15 cellular contexts compared by ENCODE assay signal in genomic region chr4:85774489-85774888, GRCh38.
DNase-seq lines count a peak whose midpoint lies in the region; ATAC-seq, FAIRE-seq and TF ChIP-seq lines count a peak whose summit lies in the region.
"Had no signal": no experiment of that assay in that cellular context is flagged by ENCODE, and none has a peak within 500 bp of the region (broad histone marks: within the 10 kb centered on the region; RNA-seq: fewer than 3 reads in every experiment).

No MANE protein-coding gene starts in this region.

- TF ChIP-seq POLR2A in endothelial cell of umbilical vein (IDR thresholded peaks at IDR 0.05; ENCODE audit: low read depth, low read length): no peak

- H3K27ac ChIP-seq in HUES6 (ENCODE audit: low read depth, low read length) (peak overlapping the region; percentile 63; the same call in 1 of the 2 replicates), endothelial cell of umbilical vein (ENCODE audit: insufficient read depth, low read depth, low read length) (peak overlapping the region; percentile 25)

- no peaks in the 10 kb centered on the region for H3K9me1 ChIP-seq in endothelial cell of umbilical vein (replicated peaks; ENCODE audit: control insufficient read depth, extremely low read depth, insufficient read depth, low read length)

- H3K4me3 Mint-ChIP-seq in mesothelial cell of epicardium: no peak overlapping the region

- POLR2A ChIA-PET in endothelial cell of umbilical vein (lab: Charles Lee): interaction anchor here (1.0 kb wide), 1 partner anchor 12 kb away, joined by 6 read pairs; no protein-coding TSS in a partner anchor

- H3K4me1 Mint-ChIP-seq in mesothelial cell of epicardium: peaks cover 56% of the 10 kb centered on the region

- BruUV-seq in endothelial cell of umbilical vein (replicated peaks; lab: Mats Ljungman, UMichigan): no TSS peak

- dilution Hi-C loops in endothelial cell of umbilical vein (cut with MboI; ENCODE audit: extremely low pct_ligation_motif_present, low sequenced_read_pairs): no loop called here

- H3K27me3 ChIP-seq in HUES6 (ENCODE audit: control insufficient read depth, insufficient read depth, low read length): no peaks in the 10 kb centered on the region
- no peaks in the 10 kb centered on the region for H3K27me3 ChIP-seq in endothelial cell of umbilical vein (ENCODE audit: control insufficient read depth in 2 of 2, insufficient read depth in 2 of 2, low read length in 2 of 2)

- peaks cover 7% of the 10 kb centered on the region for H3K9me3 Mint-ChIP-seq in mesothelial cell of epicardium

- H2AFZ ChIP-seq in endothelial cell of umbilical vein (ENCODE audit: low read depth, low read length): no peak overlapping the region

- H3K36me3 Mint-ChIP-seq in mesothelial cell of epicardium: no peaks in the 10 kb centered on the region

- no peaks in the 10 kb centered on the region for H3K27me3 Mint-ChIP-seq in mesothelial cell of epicardium (ENCODE audit: low read depth)

- no peak for ATAC-seq in Right ventricle myocardium superior (ENCODE audit: poor library complexity)
- ATAC-seq: HCT116, PC-3 had no signal

- H3K4me3 ChIP-seq in HUES6 (ENCODE audit: low read depth, low read length) (no peak overlapping the region), endothelial cell of umbilical vein (replicated peaks in 1 of 3; ENCODE audit: insufficient read depth in 1 of 3, low read depth in 1 of 3, low read length in 3 of 3) (no peak overlapping the region)

- peaks cover 28% of the 10 kb centered on the region for H3K79me2 ChIP-seq in endothelial cell of umbilical vein (ENCODE audit: control insufficient read depth, insufficient read depth, low read length)

- intact Hi-C loops in endothelial cell of umbilical vein (cut with micrococcal nuclease) (no loop called here), Right ventricle myocardium superior (cut with DNase I) (no loop called here)

- no peak for FAIRE-seq in endothelial cell of umbilical vein (lab: Jason Lieb, UNC)

- peak overlapping the region; percentile 16 for H3K4me2 ChIP-seq in endothelial cell of umbilical vein (ENCODE audit: insufficient read depth, low read length)

- H3K36me3 ChIP-seq in HUES6 (ENCODE audit: control insufficient read depth, insufficient read depth, low read length): no peaks in the 10 kb centered on the region
- H3K36me3 ChIP-seq in endothelial cell of umbilical vein (ENCODE audit: control insufficient read depth in 2 of 2, extremely low read depth in 1 of 2, insufficient read depth in 2 of 2, low read length in 2 of 2): no peaks in the 10 kb centered on the region

- no peaks in the 10 kb centered on the region for H4K20me1 ChIP-seq in endothelial cell of umbilical vein (replicated peaks; ENCODE audit: control insufficient read depth, extremely low read depth, insufficient read depth, low read length)

- peak overlapping the region; percentile 54 for H3K27ac Mint-ChIP-seq in mesothelial cell of epicardium

- DNase-seq in DMS153 treated with DMSO at 0.1 percent for 48 hours (lab: John Stamatoyannopoulos, UW; ENCODE audit: unreplicated experiment) (peak; percentile 30), endothelial cell of umbilical vein (ENCODE audit: low read depth, low spot score) (no peak), mesothelial cell of epicardium (ENCODE audit: low spot score in 2 of 2, unreplicated experiment in 2 of 2) (no peak), NOMO-1 (lab: John Stamatoyannopoulos, UW; ENCODE audit: unreplicated experiment in 2 of 2) (no peak), COLO829 (ENCODE audit: low spot score) (no peak), NCI-H774 (lab: John Stamatoyannopoulos, UW) (no peak), Right ventricle myocardium superior (no peak)
- DNase-seq: Caco-2, KBM-7, NCI-H2081 treated with DMSO at 0.1 percent for 48 hours, NCI-H2227 treated with DMSO at 0.1 percent for 48 hours, NCI-H526 treated with DMSO at 0.1 percent for 48 hours, PC-3 had no signal

- H3K4me1 ChIP-seq in HUES6 (ENCODE audit: control insufficient read depth, insufficient read depth, low read length) (peaks cover 42% of the 10 kb centered on the region), endothelial cell of umbilical vein (ENCODE audit: control insufficient read depth, extremely low read depth, insufficient read depth, low read length) (peaks cover 52% of the 10 kb centered on the region)
- H3K4me1 ChIP-seq: Caco-2 had no signal

- no peak overlapping the region for H3K9ac ChIP-seq in HUES6 (ENCODE audit: low read length)
- no peak overlapping the region for H3K9ac ChIP-seq in endothelial cell of umbilical vein (replicated peaks; ENCODE audit: extremely low read depth, insufficient read depth, low read length)

- CTCF ChIA-PET in endothelial cell of umbilical vein (lab: Charles Lee): interaction anchor here (0.6 to 10.0 kb wide), 7 partner anchors 10 to 269 kb away, joined by 3 to 73 read pairs (median 6); no protein-coding TSS in a partner anchor

- TF ChIP-seq CTCF in endothelial cell of umbilical vein (IDR thresholded peaks at IDR 0.05; ENCODE audit: extremely low read depth in 1 of 2, insufficient read depth in 1 of 2, low read depth in 1 of 2, low read length in 2 of 2) (no peak), mesothelial cell of epicardium (IDR thresholded peaks at IDR 0.05; ENCODE audit: unreplicated experiment) (no peak)

- H3K9me3 ChIP-seq in HUES6 (ENCODE audit: control insufficient read depth, insufficient read depth, low read depth, low read length): 0 out of 2 replicates have a peak, but pooled peaks cover 2% of the 10 kb centered on the region
- H3K9me3 ChIP-seq in endothelial cell of umbilical vein (replicated peaks; ENCODE audit: control insufficient read depth, insufficient read depth, low read length): no peaks in the 10 kb centered on the region
- H3K9me3 ChIP-seq: Caco-2 had no signal

TF ChIP-seq in endothelial cell of umbilical vein, 7 proteins besides CTCF, POLR2A, EP300 and RAD21:
- TF ChIP-seq MYC (IDR thresholded peaks at IDR 0.05; ENCODE audit: low read depth, low read length) (no peak), EZH2 (IDR thresholded peaks at IDR 0.05; ENCODE audit: borderline replicate concordance, low read depth, low read length, severe bottlenecking) (no peak), FOS (IDR thresholded peaks at IDR 0.05; ENCODE audit: borderline replicate concordance, insufficient read depth, low read length) (no peak), JUN (IDR thresholded peaks at IDR 0.05; ENCODE audit: borderline replicate concordance, insufficient read depth, insufficient read length, low read depth) (no peak), GATA2 (IDR thresholded peaks at IDR 0.05; ENCODE audit: insufficient read depth, insufficient read length, low read depth, low read length) (no peak), POLR2AphosphoS5 (IDR thresholded peaks at IDR 0.05; ENCODE audit: insufficient read depth, low read depth, low read length) (no peak)
- TF ChIP-seq, protein P1, sequence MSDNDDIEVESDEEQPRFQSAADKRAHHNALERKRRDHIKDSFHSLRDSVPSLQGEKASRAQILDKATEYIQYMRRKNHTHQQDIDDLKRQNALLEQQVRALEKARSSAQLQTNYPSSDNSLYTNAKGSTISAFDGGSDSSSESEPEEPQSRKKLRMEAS (IDR thresholded peaks at IDR 0.05; ENCODE audit: insufficient read depth, insufficient read length): no peak
TF ChIP-seq in endothelial cell of umbilical vein: peak in this region for 0.
